26 cellular contexts compared by ENCODE assay signal in the genomic region with DNA sequence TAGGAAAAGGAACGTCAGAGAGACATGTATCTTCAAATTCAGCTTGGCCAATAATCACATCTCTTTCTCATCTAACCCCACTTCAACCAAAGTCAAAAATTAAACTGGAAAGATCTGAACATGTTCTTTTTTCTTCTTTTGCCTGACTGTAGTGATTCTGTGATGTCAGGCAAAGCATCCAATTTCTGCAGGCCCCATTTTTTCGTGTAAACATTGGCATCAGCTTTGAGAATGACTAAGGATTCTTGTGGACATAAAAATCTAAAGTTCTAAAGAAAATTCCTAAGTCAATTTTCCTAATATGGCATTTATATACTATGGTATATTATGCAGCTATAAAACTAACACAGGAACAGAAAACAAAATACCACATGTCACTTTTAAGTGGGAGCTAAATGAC.
DNase-seq lines count a peak whose midpoint lies in the region; ATAC-seq and TF ChIP-seq lines count a peak whose summit lies in the region.
"Had no signal": no experiment of that assay in that cellular context is flagged by ENCODE, and none has a peak within 500 bp of the region (broad histone marks: within the 10 kb centered on the region; RNA-seq: fewer than 3 reads in every experiment).

No MANE protein-coding gene starts in this region.

- peak overlapping the region; percentile 32 for H3K9ac ChIP-seq in mesenchymal stem cell (ENCODE audit: low read length)
- H3K9ac ChIP-seq: SK-N-SH had no signal

- H3K4ac ChIP-seq in mesenchymal stem cell (ENCODE audit: low read depth in 1 of 2, low read length in 2 of 2): peak overlapping the region in 1 of 2 experiments; percentile 85

- H4K91ac ChIP-seq in mesenchymal stem cell (ENCODE audit: low read length): no peak overlapping the region

- no peak for TF ChIP-seq EP300 in transverse colon (IDR thresholded peaks at IDR 0.05; ENCODE audit: low read depth)

- H3K27ac Mint-ChIP-seq in HFFc6: peak overlapping the region; percentile 70
- no peak overlapping the region for H3K27ac Mint-ChIP-seq in activated naive CD4-positive, alpha-beta T cell treated with anti-CD3 and anti-CD28 coated beads, Interleukin-2, amount 10 ng/mL, durations not matched to agents 7 days and 5 days
- H3K27ac Mint-ChIP-seq: B cell; T-helper 2 cell treated with Interferon-gamma antibody and Interleukin-4, amounts not matched to agents 5 μg/mL and 100 μg/mL, for 36 hours had no signal

- H3K36me3 Mint-ChIP-seq in HFFc6 (ENCODE audit: low read depth): no peaks in the 10 kb centered on the region
- no peaks in the 10 kb centered on the region for H3K36me3 Mint-ChIP-seq in activated naive CD4-positive, alpha-beta T cell treated with anti-CD3 and anti-CD28 coated beads, Interleukin-2, amount 10 ng/mL, durations not matched to agents 7 days and 5 days

- H2AK5ac ChIP-seq in mesenchymal stem cell (ENCODE audit: low read length, severe bottlenecking): no peak overlapping the region

- no peak for TF ChIP-seq POLR2A in transverse colon (IDR thresholded peaks at IDR 0.05)

- no peak overlapping the region for H2BK120ac ChIP-seq in mesenchymal stem cell (ENCODE audit: low read depth, low read length)

- WGBS in mesenchymal stem cell: 80% methylated on average over 1 of the region's 2 CpGs
- 31 to 41% methylated on average over 2 of the region's 2 CpGs for WGBS in transverse colon (ENCODE audit: low coverage in 1 of 2), 2 donors

- no peaks in the 10 kb centered on the region for H3K36me3 ChIP-seq in mesenchymal stem cell (ENCODE audit: control insufficient read depth in 1 of 2, insufficient read depth in 2 of 2, low read depth in 1 of 2, low read length in 2 of 2)
- H3K36me3 ChIP-seq in transverse colon: no peaks in the 10 kb centered on the region
- H3K36me3 ChIP-seq: heart left ventricle had no signal

- ATAC-seq in HG03039 (IDR thresholded peaks at IDR 0.05; ENCODE audit: unreplicated experiment) (no peak), HG03460 (IDR thresholded peaks at IDR 0.05; ENCODE audit: unreplicated experiment) (no peak)
- ATAC-seq: HCT116 had no signal

- CTCF ChIA-PET in activated naive CD4-positive, alpha-beta T cell treated with anti-CD3 and anti-CD28 coated beads, Interleukin-2, amount 10 ng/mL, durations not matched to agents 7 days and 5 days (lab: Charles Lee): no interaction called here

- DNase-seq in HFFc6: peak; percentile 55
- no peak for DNase-seq in dorsolateral prefrontal cortex
- peak; percentile 49 for DNase-seq in mesenchymal stem cell
- DNase-seq in transverse colon: no peak
- DNase-seq in activated naive CD4-positive, alpha-beta T cell treated with anti-CD3 and anti-CD28 coated beads, Interleukin-2, amount 10 ng/mL, durations not matched to agents 7 days and 5 days: no peak
- DNase-seq: activated CD4-positive, alpha-beta T cell treated with anti-CD3 and anti-CD28 coated beads, Interleukin-2, amount 50 U/mL, for 4 hours; activated CD8-positive, alpha-beta memory T cell treated with anti-CD3 and anti-CD28 coated beads, Interleukin-2, amount 50 U/mL, for 48 hours; activated effector memory CD4-positive, alpha-beta T cell treated with anti-CD3 and anti-CD28 coated beads, Interleukin-2, amount 50 U/mL, for 16 hours; amniotic stem cell; DND-41; effector CD4-positive, alpha-beta T cell; erythroblast; heart left ventricle; Kasumi-1; NCI-H1048; NCI-H2029; NCI-H345; SK-N-SH; stimulated activated CD4-positive, alpha-beta T cell treated with anti-CD3 and anti-CD28 coated beads, Interleukin-15, amount 100 ng/mL, for 24 hours had no signal

- H2BK12ac ChIP-seq in mesenchymal stem cell (ENCODE audit: low read length in 2 of 2): no peak overlapping the region

- no peaks in the 10 kb centered on the region for H3K9me3 ChIP-seq in mesenchymal stem cell (ENCODE audit: control insufficient read depth, low read length)
- H3K9me3 ChIP-seq in transverse colon: no peaks in the 10 kb centered on the region
- H3K9me3 ChIP-seq: heart left ventricle, SK-N-SH had no signal

- no peaks in the 10 kb centered on the region for H3K4me1 ChIP-seq in mesenchymal stem cell (ENCODE audit: control insufficient read depth, insufficient read depth, low read depth, low read length)
- peaks cover 32 to 43% (median 41%) of the 10 kb centered on the region in 4 donors for H3K4me1 ChIP-seq in transverse colon

- H3K4me1 Mint-ChIP-seq in HFFc6 (ENCODE audit: low read depth): peaks cover 70% of the 10 kb centered on the region
- no peaks in the 10 kb centered on the region for H3K4me1 Mint-ChIP-seq in activated naive CD4-positive, alpha-beta T cell treated with anti-CD3 and anti-CD28 coated beads, Interleukin-2, amount 10 ng/mL, durations not matched to agents 7 days and 5 days
- H3K4me1 Mint-ChIP-seq: B cell; central memory CD8-positive, alpha-beta T cell had no signal

- H3K27me3 Mint-ChIP-seq in HFFc6 (ENCODE audit: insufficient read depth): no peaks in the 10 kb centered on the region
- H3K27me3 Mint-ChIP-seq in activated naive CD4-positive, alpha-beta T cell treated with anti-CD3 and anti-CD28 coated beads, Interleukin-2, amount 10 ng/mL, durations not matched to agents 7 days and 5 days: no peaks in the 10 kb centered on the region

- H3K23ac ChIP-seq in mesenchymal stem cell (ENCODE audit: low read length in 2 of 2): no peak overlapping the region

- H3K27me3 ChIP-seq in dorsolateral prefrontal cortex (no peaks in the 10 kb centered on the region), mesenchymal stem cell (ENCODE audit: control insufficient read depth in 1 of 2, insufficient read depth in 1 of 2, low read length in 2 of 2) (no peaks in the 10 kb centered on the region), transverse colon (no peaks in the 10 kb centered on the region)
- H3K27me3 ChIP-seq: heart left ventricle had no signal

- intact Hi-C loops in dorsolateral prefrontal cortex (cut with DNase I) (loop anchor here in 1 of 2 donors (10.0 kb wide), 1 partner anchor 174 kb away; no protein-coding TSS in a partner anchor), transverse colon (cut with DNase I; ENCODE audit: low total_unique reads) (no loop called here)

- no peak overlapping the region for H3K4me3 Mint-ChIP-seq in HFFc6
- H3K4me3 Mint-ChIP-seq in activated naive CD4-positive, alpha-beta T cell treated with anti-CD3 and anti-CD28 coated beads, Interleukin-2, amount 10 ng/mL, durations not matched to agents 7 days and 5 days: no peak overlapping the region
- H3K4me3 Mint-ChIP-seq: B cell; central memory CD8-positive, alpha-beta T cell; T-helper 2 cell treated with Interferon-gamma antibody and Interleukin-4, amounts not matched to agents 5 μg/mL and 100 μg/mL, for 36 hours had no signal

- H2BK5ac ChIP-seq in mesenchymal stem cell (ENCODE audit: low read depth, low read length, poor library complexity, severe bottlenecking): no peak overlapping the region

- TF ChIP-seq CTCF in HFFc6 (IDR thresholded peaks at IDR 0.05): no peak
- no peak for TF ChIP-seq CTCF in dorsolateral prefrontal cortex (IDR thresholded peaks at IDR 0.05 in 54 of 56, conservative IDR thresholded peaks at IDR 0.05 in 2 of 56; ENCODE audit: low read depth in 1 of 56, partially characterized antibody in 56 of 56)
- no peak for TF ChIP-seq CTCF in transverse colon (IDR thresholded peaks at IDR 0.05)

- no peak overlapping the region for H3K4me2 ChIP-seq in mesenchymal stem cell (ENCODE audit: low read length, poor library complexity, severe bottlenecking)
- H3K4me2 ChIP-seq: SK-N-SH had no signal

- in situ Hi-C loops in transverse colon (cut with MboI; ENCODE audit: low pct_ligation_motif_present in 1 of 4, low pct_unique_long_range_greater_than_20kb in 1 of 4, low sequenced_read_pairs in 3 of 4): no loop called here

- no peak overlapping the region for H2BK15ac ChIP-seq in mesenchymal stem cell (ENCODE audit: low read depth, poor library complexity, severe bottlenecking)

- H3K4me3 ChIP-seq in dorsolateral prefrontal cortex (no peak overlapping the region), mesenchymal stem cell (ENCODE audit: insufficient read depth in 1 of 2, low read depth in 1 of 2, low read length in 2 of 2) (no peak overlapping the region), transverse colon (no peak overlapping the region)
- H3K4me3 ChIP-seq: heart left ventricle, lung had no signal

- H3K14ac ChIP-seq in mesenchymal stem cell (ENCODE audit: low read length in 2 of 2): no peak overlapping the region

- H4K8ac ChIP-seq in mesenchymal stem cell (ENCODE audit: low read length): no peak overlapping the region

- H2AFZ ChIP-seq in mesenchymal stem cell (ENCODE audit: low read depth, low read length): no peak overlapping the region

- peak overlapping the region in 40 of 59 donors; percentile 3 to 79 (median 48) for H3K27ac ChIP-seq in dorsolateral prefrontal cortex
- no peak overlapping the region for H3K27ac ChIP-seq in mesenchymal stem cell (ENCODE audit: low read length, poor library complexity, severe bottlenecking)
- peak overlapping the region; percentile 63 to 77 (median 66) for H3K27ac ChIP-seq in transverse colon

- H3K9me3 Mint-ChIP-seq in HFFc6: no peaks in the 10 kb centered on the region
- H3K9me3 Mint-ChIP-seq in activated naive CD4-positive, alpha-beta T cell treated with anti-CD3 and anti-CD28 coated beads, Interleukin-2, amount 10 ng/mL, durations not matched to agents 7 days and 5 days: no peaks in the 10 kb centered on the region
- H3K9me3 Mint-ChIP-seq: central memory CD8-positive, alpha-beta T cell; T-helper 2 cell treated with Interferon-gamma antibody and Interleukin-4, amounts not matched to agents 5 μg/mL and 100 μg/mL, for 36 hours had no signal

- H3K18ac ChIP-seq in mesenchymal stem cell (ENCODE audit: low read depth in 1 of 2, low read length in 2 of 2): peak overlapping the region in 1 of 2 experiments; percentile 77

- H3K79me1 ChIP-seq in mesenchymal stem cell (replicated peaks; ENCODE audit: low read length, poor library complexity, severe bottlenecking): no peaks in the 10 kb centered on the region

Comparison
In these comparisons a context has a peak if more than half of its experiments do, and no peak if none do; other contexts are left out.
1. DNase-seq: peak in HFFc6 (single experiment) and mesenchymal stem cell (single experiment); none in dorsolateral prefrontal cortex (0 of 10), transverse colon (single experiment) and activated naive CD4-positive, alpha-beta T cell treated with anti-CD3 and anti-CD28 coated beads, Interleukin-2, amount 10 ng/mL, durations not matched to agents 7 days and 5 days (single experiment).